ENCODE assay signal across 8 cellular contexts in genomic region chr5:59275170-59275536, GRCh38.
A peak's percentile ranks its signal among the peaks of the same experiment; 100 is the strongest.
DNase-seq lines count a peak whose midpoint lies in the region; ATAC-seq, FAIRE-seq and TF ChIP-seq lines count a peak whose summit lies in the region.

No MANE protein-coding gene starts in this region.

- intact Hi-C loops in Calu3 (cut with micrococcal nuclease; ENCODE audit: unreplicated experiment) (no loop called here), heart left ventricle (cut with DNase I) (loop anchor here in 8 of 10 donors (5.0 to 10.0 kb wide), 4 partner anchors 42 to 90 kb away; no protein-coding TSS in a partner anchor)

- H3K4me1 Mint-ChIP-seq in Calu3 (ENCODE audit: low read depth, unreplicated experiment), result no peaks in the 10 kb centered on the region

- FAIRE-seq in frontal cortex (lab: Jason Lieb, UNC), result no peak

- no peak for ATAC-seq in heart left ventricle

- no peak for TF ChIP-seq CTCF in Calu3 (IDR thresholded peaks at IDR 0.05; ENCODE audit: unreplicated experiment)
- TF ChIP-seq CTCF in VCaP (conservative IDR thresholded peaks at IDR 0.05), result no peak
- no peak for TF ChIP-seq CTCF in heart left ventricle (IDR thresholded peaks at IDR 0.05)

- H3K9me3 ChIP-seq in heart left ventricle, result no peaks in the 10 kb centered on the region

- H3K27me3 Mint-ChIP-seq in Calu3 (ENCODE audit: unreplicated experiment), result no peaks in the 10 kb centered on the region

- no peak for DNase-seq in Calu3
- no peak for DNase-seq in heart left ventricle
- DNase-seq in pons (ENCODE audit: low spot score), result peak; percentile 29
- DNase-seq in frontal cortex (ENCODE audit: low spot score in 2 of 2), result no peak
- no peak for DNase-seq in AG08395 (ENCODE audit: low spot score)
- DNase-seq in NCI-H82 (lab: John Stamatoyannopoulos, UW), result no peak
- no peak for DNase-seq in activated CD8-positive, alpha-beta memory T cell treated with anti-CD3 and anti-CD28 coated beads, Interleukin-2, amount 50 U/mL, for 48 hours

- TF ChIP-seq POLR2A in heart left ventricle (IDR thresholded peaks at IDR 0.05), result no peak

- WGBS in heart left ventricle, 4 donors, result 36 to 47% (median 41%) methylated on average over 5 of the region's 5 CpGs

- H3K27ac ChIP-seq in VCaP, result peak overlapping the region; percentile 77
- peak overlapping the region in 11 of 12 donors; percentile 26 to 86 (median 76) for H3K27ac ChIP-seq in heart left ventricle

- H3K4me1 ChIP-seq in heart left ventricle, result peaks cover 0 to 29% (median 12%) of the 10 kb centered on the region in 12 donors

- peaks cover 8% of the 10 kb centered on the region for H3K36me3 Mint-ChIP-seq in Calu3 (ENCODE audit: insufficient read depth, unreplicated experiment)

- no TSS peak for BruUV-seq in Calu3 (replicated peaks; lab: Mats Ljungman, UMichigan)

- peak overlapping the region in 11 of 12 donors; percentile 26 to 65 (median 52) for H3K4me3 ChIP-seq in heart left ventricle

- H3K27ac Mint-ChIP-seq in Calu3 (ENCODE audit: unreplicated experiment), result peak overlapping the region; percentile 82

- CTCF ChIA-PET in Calu3 (lab: Charles Lee), result interaction anchor here (0.8 to 1.4 kb wide), 3 partner anchors 10 to 77 kb away, joined by 4 to 8 read pairs (median 5); no protein-coding TSS in a partner anchor

- H3K9me3 Mint-ChIP-seq in Calu3 (ENCODE audit: low read depth, unreplicated experiment), result no peaks in the 10 kb centered on the region

- no peaks in the 10 kb centered on the region for H3K36me3 ChIP-seq in heart left ventricle

- H3K4me3 Mint-ChIP-seq in Calu3 (ENCODE audit: low read depth, unreplicated experiment), result peak overlapping the region; percentile 83

- H3K27me3 ChIP-seq in heart left ventricle, result no peaks in the 10 kb centered on the region
